ENCODE assay signal across 14 cellular contexts in the genomic region with DNA sequence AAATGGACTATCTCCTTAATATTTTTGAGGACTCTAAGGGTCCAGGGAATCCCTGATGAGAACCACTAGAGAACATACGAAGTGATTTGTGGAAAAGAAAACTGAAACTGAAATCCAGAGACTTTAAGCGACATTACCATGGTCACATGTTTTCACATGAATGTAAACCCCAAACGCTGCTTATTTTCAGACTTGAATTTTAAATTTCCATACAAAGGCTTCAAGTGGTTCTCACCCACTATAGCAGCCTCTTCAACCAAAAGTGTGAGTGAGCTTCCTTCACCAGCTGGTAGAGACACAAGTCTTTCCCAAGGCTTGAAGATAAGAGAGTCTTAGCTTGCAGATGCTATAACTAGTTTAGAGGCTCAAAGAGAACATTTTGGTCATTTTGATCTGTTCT.
DNase-seq lines count a peak whose midpoint lies in the region; ATAC-seq and TF ChIP-seq lines count a peak whose summit lies in the region.
"Had no signal": no experiment of that assay in that cellular context is flagged by ENCODE, and none has a peak within 500 bp of the region (broad histone marks: within the 10 kb centered on the region; RNA-seq: fewer than 3 reads in every experiment).

No MANE protein-coding gene starts in this region.

- H3K27ac ChIP-seq in Karpas-422 (ENCODE audit: low read length) (peak overlapping the region; percentile 38), lower lobe of right lung (peak overlapping the region; percentile 27)
- H3K27ac ChIP-seq: Peyer's patch, testis had no signal

- intact Hi-C loops in lower lobe of right lung (cut with DNase I): no loop called here
- intact Hi-C loops in posterior cingulate gyrus (cut with DNase I): loop anchor here (10.0 kb wide), 1 partner anchor 257 kb away; a partner anchor contains a TSS

- peaks cover 49% of the 10 kb centered on the region; the same call in 1 of the 2 replicates for H3K79me2 ChIP-seq in Karpas-422 (ENCODE audit: low read length)

- no peak overlapping the region for H3K9ac ChIP-seq in Karpas-422 (ENCODE audit: low read length)

- H3K36me3 ChIP-seq in Karpas-422 (ENCODE audit: insufficient read depth, low read length) (no peaks in the 10 kb centered on the region), lower lobe of right lung (no peaks in the 10 kb centered on the region)
- H3K36me3 ChIP-seq: Peyer's patch had no signal

- no peak for TF ChIP-seq CTCF in lower lobe of right lung (IDR thresholded peaks at IDR 0.05)

- peaks cover 44% of the 10 kb centered on the region for H3K4me1 ChIP-seq in Karpas-422 (ENCODE audit: low read length)
- peaks cover 16% of the 10 kb centered on the region for H3K4me1 ChIP-seq in lower lobe of right lung
- H3K4me1 ChIP-seq: Peyer's patch had no signal

- H2AFZ ChIP-seq in Karpas-422 (ENCODE audit: low read length): no peak overlapping the region

- no peaks in the 10 kb centered on the region for H3K27me3 ChIP-seq in Karpas-422 (ENCODE audit: low read length)
- H3K27me3 ChIP-seq in lower lobe of right lung (ENCODE audit: low read depth): no peaks in the 10 kb centered on the region
- H3K27me3 ChIP-seq: Peyer's patch, testis had no signal

- ATAC-seq in GM19351 (IDR thresholded peaks at IDR 0.05; ENCODE audit: unreplicated experiment) (peak; percentile 64), lower lobe of right lung (no peak), GM19452 (IDR thresholded peaks at IDR 0.05; ENCODE audit: unreplicated experiment) (no peak), HG03442 (IDR thresholded peaks at IDR 0.05; ENCODE audit: unreplicated experiment) (no peak)
- ATAC-seq: left cardiac atrium had no signal

- H4K20me1 ChIP-seq in Karpas-422 (ENCODE audit: insufficient read depth, low read depth, low read length): no peaks in the 10 kb centered on the region

- H3K9me3 ChIP-seq in Karpas-422 (ENCODE audit: low read length) (no peaks in the 10 kb centered on the region), lower lobe of right lung (no peaks in the 10 kb centered on the region)
- H3K9me3 ChIP-seq: Peyer's patch, testis had no signal

- H3K9me2 ChIP-seq in Karpas-422 (replicated peaks; ENCODE audit: insufficient read depth, low read length): no peaks in the 10 kb centered on the region

- DNase-seq in DMS79 treated with DMSO at 0.1 percent for 48 hours (lab: John Stamatoyannopoulos, UW): peak; percentile 80
- DNase-seq in Karpas-422: no peak
- no peak for DNase-seq in lower lobe of right lung
- no peak for DNase-seq in posterior cingulate gyrus
- DNase-seq in stimulated activated CD4-positive, alpha-beta T cell treated with anti-CD3 and anti-CD28 coated beads, Interleukin-4, amount 100 ng/mL, for 1 hour: no peak
- DNase-seq: activated CD4-positive, alpha-beta T cell treated with anti-CD3 and anti-CD28 coated beads for 1 hour; activated effector memory CD4-positive, alpha-beta T cell treated with anti-CD3 and anti-CD28 coated beads, Interleukin-2, amount 50 U/mL, for 16 hours; left cardiac atrium; NCI-H1092; Peyer's patch; testis had no signal

- H3K4me2 ChIP-seq in Karpas-422 (ENCODE audit: low read depth, low read length, poor library complexity, severe bottlenecking): peak overlapping the region; percentile 33

- H3K4me3 ChIP-seq in Karpas-422 (ENCODE audit: low read length) (no peak overlapping the region), lower lobe of right lung (peak overlapping the region; percentile 35)
- H3K4me3 ChIP-seq: testis had no signal
